ENCODE assay signal across 1 cellular context in genomic region chr22:50730941-50731661, GRCh38.
TF ChIP-seq lines count a peak whose summit lies in the region.

No MANE protein-coding gene starts in this region.

TF ChIP-seq in WTC11, 78 proteins besides CTCF, POLR2A, EP300 and RAD21 (continued from another document):
- TF ChIP-seq PRDM15 (CRISPR knock-in tag; IDR thresholded peaks at IDR 0.05) (no peak), ATF1 (CRISPR knock-in tag; IDR thresholded peaks at IDR 0.05) (no peak)
